33 cellular contexts compared by ENCODE assay signal in genomic region chr14:35851823-35852222, GRCh38.
"Had no signal": no experiment of that assay in that cellular context is flagged by ENCODE, and none has a peak within 500 bp of the region (broad histone marks: within the 10 kb centered on the region; RNA-seq: fewer than 3 reads in every experiment).

No MANE protein-coding gene starts in this region.

- H3K36me3 ChIP-seq: adrenal gland, cardiac muscle cell had no signal

- H3K27ac ChIP-seq: adrenal gland, ascending aorta, cardiac muscle cell, VCaP had no signal

- H3K27me3 ChIP-seq: adrenal gland, ascending aorta, cardiac muscle cell had no signal

- ATAC-seq: activated CD8-positive, alpha-beta T cell treated with anti-CD3 and anti-CD28 coated beads for 36 hours; activated naive CD4-positive, alpha-beta T cell treated with anti-CD3 and anti-CD28 coated beads, Interleukin-2, amount 50 U/mL, for 72 hours; activated T-cell treated with anti-CD3 and anti-CD28 coated beads, Interleukin-2, amount 50 U/mL, for 4 hours; activated T-cell treated with anti-CD3 and anti-CD28 coated beads, Interleukin-2, amount 50 U/mL, for 72 hours; activated T-helper 17 cell treated with anti-CD3 and anti-CD28 coated beads, Interleukin-2, amount 50 U/mL, for 72 hours had no signal

- H3K4me3 ChIP-seq: adrenal gland, ascending aorta, cardiac muscle cell had no signal

- DNase-seq: activated B cell treated with CpG ODN at 0.5 μM for 24 hours; activated CD4-positive, alpha-beta memory T cell treated with anti-CD3 and anti-CD28 coated beads for 36 hours; activated CD4-positive, alpha-beta T cell treated with anti-CD3 and anti-CD28 coated beads for 4 hours; activated CD4-positive, alpha-beta T cell treated with anti-CD3 and anti-CD28 coated beads, Interleukin-2, amount 10 ng/mL, durations not matched to agents 24 days and 14 days; activated CD4-positive, alpha-beta T cell treated with anti-CD3 and anti-CD28 coated beads, Interleukin-2, amount 50 U/mL, for 1 hour; activated CD4-positive, alpha-beta T cell treated with anti-CD3 and anti-CD28 coated beads, Interleukin-2, amount 50 U/mL, for 4 hours; activated CD4-positive, CD25-positive, alpha-beta regulatory T cell treated with anti-CD3 and anti-CD28 coated beads, Interleukin-2, amount 50 U/mL, for 72 hours; activated CD8-positive, alpha-beta memory T cell treated with anti-CD3 and anti-CD28 coated beads, Interleukin-2, amount 50 U/mL, for 4 hours; activated CD8-positive, alpha-beta T cell treated with anti-CD3 and anti-CD28 coated beads for 36 hours; activated effector memory CD4-positive, alpha-beta T cell treated with anti-CD3 and anti-CD28 coated beads, Interleukin-2, amount 50 U/mL, for 16 hours; activated gamma-delta T cell treated with Interleukin-2 at 50 U/mL for 16 hours; activated naive CD4-positive, alpha-beta T cell; activated naive CD4-positive, alpha-beta T cell treated with anti-CD3 and anti-CD28 coated beads for 36 hours; activated naive CD4-positive, alpha-beta T cell treated with anti-CD3 and anti-CD28 coated beads, Interleukin-2, amount 50 U/mL, for 16 hours; activated naive CD8-positive, alpha-beta T cell treated with anti-CD3 and anti-CD28 coated beads for 36 hours; activated T-cell treated with anti-CD3 and anti-CD28 coated beads for 4 hours; activated T-cell treated with anti-CD3 and anti-CD28 coated beads, Interleukin-2, amount 50 U/mL, for 1 hour; activated T-cell treated with anti-CD3 and anti-CD28 coated beads, Interleukin-2, amount 50 U/mL, for 4 hours; activated T-cell treated with anti-CD3 and anti-CD28 coated beads, Interleukin-2, amount 50 U/mL, for 72 hours; adrenal gland; amniotic stem cell; anterior cingulate cortex; caudate nucleus; cerebellar nuclear complex; T-helper 2 cell; T-helper 9 cell had no signal

- FAIRE-seq: bronchial epithelial cell, TTC549 had no signal

- H3K4me1 ChIP-seq: ascending aorta had no signal
